Comparison of ENCODE assay signal across 8 cellular contexts in the genomic region with DNA sequence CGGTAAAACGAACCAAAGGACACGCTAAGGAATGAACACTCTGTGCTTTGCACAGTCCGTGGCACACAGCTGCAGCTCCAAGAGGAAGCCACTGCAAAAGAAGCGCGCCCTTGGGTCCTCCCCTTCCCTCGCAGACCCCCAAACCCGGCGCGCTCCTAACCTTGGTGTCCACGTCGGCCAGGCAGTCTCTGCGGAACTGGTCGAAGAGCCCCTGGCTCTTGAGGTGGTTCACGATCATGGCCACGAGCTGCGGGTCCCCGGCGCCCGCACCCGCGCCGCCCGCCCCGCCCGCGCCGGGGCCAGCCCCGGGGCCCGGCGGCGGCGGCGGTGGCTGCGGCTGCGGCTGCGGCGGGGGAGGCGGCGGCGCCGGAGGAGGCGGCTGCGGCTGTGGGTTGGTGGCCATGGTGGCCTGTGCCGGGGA. TPM values are rescaled to one million over a fixed set of nuclear protein-coding genes. Genes with fewer than 3 reads are reported as not detected.
DNase-seq lines count a peak whose midpoint lies in the region; ATAC-seq and TF ChIP-seq lines count a peak whose summit lies in the region.

No MANE protein-coding gene starts in this region.

- no peak for TF ChIP-seq CTCF in RWPE2 (IDR thresholded peaks at IDR 0.05; ENCODE audit: poor library complexity, severe bottlenecking)

- H3K9me3 Mint-ChIP-seq in activated CD4-positive, alpha-beta T cell treated with anti-CD3 and anti-CD28 coated beads, Interleukin-2, amount 10 ng/mL, durations not matched to agents 24 days and 14 days, result no peaks in the 10 kb centered on the region

- DNase-seq in activated CD4-positive, alpha-beta T cell treated with anti-CD3 and anti-CD28 coated beads, Interleukin-2, amount 10 ng/mL, durations not matched to agents 24 days and 14 days, result no peak
- DNase-seq in activated CD4-positive, alpha-beta T cell treated with anti-CD3 and anti-CD28 coated beads for 4 hours, result no peak
- no peak for DNase-seq in RWPE2 (ENCODE audit: low spot score)
- no peak for DNase-seq in NCI-H2081 (lab: John Stamatoyannopoulos, UW)

- peaks cover 11% of the 10 kb centered on the region for H3K4me1 ChIP-seq in RWPE2 (ENCODE audit: insufficient read depth, poor library complexity, severe bottlenecking)
- peaks cover 22% of the 10 kb centered on the region in 2 donors for H3K4me1 ChIP-seq in duodenal mucosa (ENCODE audit: control insufficient read depth in 1 of 2, insufficient read depth in 2 of 2, low read length in 2 of 2)
- peaks cover 10% of the 10 kb centered on the region for H3K4me1 ChIP-seq in mucosa of stomach (ENCODE audit: control insufficient read depth, insufficient read depth, low read length)
- peaks cover 2% of the 10 kb centered on the region for H3K4me1 ChIP-seq in urinary bladder (ENCODE audit: insufficient read depth)

- ATAC-seq in HG02943 (IDR thresholded peaks at IDR 0.05; ENCODE audit: low read depth, unreplicated experiment) (peak; percentile 53), RWPE2 (ENCODE audit: low read depth) (no peak; the same call in 2 of the 3 replicates)

- under 1% methylated on average over 45 of the region's 45 CpGs for WGBS in urinary bladder

- H3K27ac ChIP-seq in RWPE2 (ENCODE audit: poor library complexity, severe bottlenecking) (peak overlapping the region; percentile 53), duodenal mucosa (ENCODE audit: low read depth, low read length) (peak overlapping the region; percentile 45), urinary bladder (ENCODE audit: low read depth) (peak overlapping the region; percentile 66)

- H3K36me3 ChIP-seq in RWPE2 (ENCODE audit: low read depth), result peaks cover 10% of the 10 kb centered on the region; the same call in 1 of the 2 replicates
- H3K36me3 ChIP-seq in duodenal mucosa (ENCODE audit: control insufficient read depth in 1 of 2, insufficient read depth in 2 of 2, low read length in 2 of 2), result peaks cover 0 to 5% of the 10 kb centered on the region in 2 donors
- H3K36me3 ChIP-seq in mucosa of stomach (ENCODE audit: control insufficient read depth, insufficient read depth, low read length), result no peaks in the 10 kb centered on the region
- H3K36me3 ChIP-seq in urinary bladder (ENCODE audit: insufficient read depth), result peaks cover 2% of the 10 kb centered on the region

- intact Hi-C loops in activated CD4-positive, alpha-beta T cell treated with anti-CD3 and anti-CD28 coated beads, Interleukin-2, amount 10 ng/mL, durations not matched to agents 24 days and 14 days (cut with micrococcal nuclease), result loop anchor here (1.0 to 2.0 kb wide), 3 partner anchors 27 to 1375 kb away; partner anchors contain the start of genes CPEB2 and RAB28

- peak overlapping the region; percentile 99 for H3K27ac Mint-ChIP-seq in activated CD4-positive, alpha-beta T cell treated with anti-CD3 and anti-CD28 coated beads, Interleukin-2, amount 10 ng/mL, durations not matched to agents 24 days and 14 days

- H3K4me3 ChIP-seq in RWPE2 (ENCODE audit: severe bottlenecking) (peak overlapping the region; percentile 70), duodenal mucosa (ENCODE audit: low read depth in 1 of 2, low read length in 2 of 2) (peak overlapping the region; percentile 86 to 99), mucosa of stomach (ENCODE audit: low read length) (peak overlapping the region; percentile 79), urinary bladder (ENCODE audit: low read depth, low read length) (peak overlapping the region; percentile 99)

- no peaks in the 10 kb centered on the region for H3K27me3 Mint-ChIP-seq in activated CD4-positive, alpha-beta T cell treated with anti-CD3 and anti-CD28 coated beads, Interleukin-2, amount 10 ng/mL, durations not matched to agents 24 days and 14 days

- peaks cover 16% of the 10 kb centered on the region for H3K4me1 Mint-ChIP-seq in activated CD4-positive, alpha-beta T cell treated with anti-CD3 and anti-CD28 coated beads, Interleukin-2, amount 10 ng/mL, durations not matched to agents 24 days and 14 days

- no peaks in the 10 kb centered on the region for H3K27me3 ChIP-seq in RWPE2 (ENCODE audit: insufficient read depth, poor library complexity, severe bottlenecking)
- H3K27me3 ChIP-seq in duodenal mucosa (ENCODE audit: control insufficient read depth in 1 of 2, insufficient read depth in 2 of 2, low read length in 2 of 2), result no peaks in the 10 kb centered on the region
- no peaks in the 10 kb centered on the region for H3K27me3 ChIP-seq in mucosa of stomach (ENCODE audit: control insufficient read depth, insufficient read depth, low read length)

- peaks cover 4% of the 10 kb centered on the region for H3K36me3 Mint-ChIP-seq in activated CD4-positive, alpha-beta T cell treated with anti-CD3 and anti-CD28 coated beads, Interleukin-2, amount 10 ng/mL, durations not matched to agents 24 days and 14 days (ENCODE audit: low read depth)

- peak overlapping the region; percentile 97 for H3K4me3 Mint-ChIP-seq in activated CD4-positive, alpha-beta T cell treated with anti-CD3 and anti-CD28 coated beads, Interleukin-2, amount 10 ng/mL, durations not matched to agents 24 days and 14 days

- H3K9me3 ChIP-seq in RWPE2 (ENCODE audit: severe bottlenecking) (no peaks in the 10 kb centered on the region), duodenal mucosa (ENCODE audit: control insufficient read depth in 1 of 2, low read length in 2 of 2) (no peaks in the 10 kb centered on the region), mucosa of stomach (ENCODE audit: control insufficient read depth, low read length) (no peaks in the 10 kb centered on the region)

- H3K9ac ChIP-seq in duodenal mucosa (ENCODE audit: low read depth in 1 of 2, low read length in 2 of 2) (peak overlapping the region; percentile 74 to 95), mucosa of stomach (ENCODE audit: low read length) (peak overlapping the region; percentile 95)

RNA-seq across cellular contexts. Expression of gene BOD1L1, which starts 0.3 kb away (rescaled TPM):
- 38.3 and 41.0 TPM in 2 replicates for total RNA-seq in activated CD4-positive, alpha-beta T cell treated with anti-CD3 and anti-CD28 coated beads, Interleukin-2, amount 10 ng/mL, durations not matched to agents 24 days and 14 days
- 66.0 TPM for total RNA-seq in urinary bladder
- polyA plus RNA-seq in urinary bladder, result 19.0 TPM
